Comparison of ENCODE assay signal across 1 cellular context in genomic region chrX:70169281-70169680, GRCh38.
TF ChIP-seq lines count a peak whose summit lies in the region.

No MANE protein-coding gene starts in this region.

TF ChIP-seq in GM23338, 12 proteins besides CTCF, POLR2A, EP300 and RAD21 (continued from another document):
- TF ChIP-seq ZNF462 (CRISPR knock-in tag; IDR thresholded peaks at IDR 0.05) (no peak), JUNB (IDR thresholded peaks at IDR 0.05; ENCODE audit: unreplicated experiment) (no peak), EZH2phosphoT487 (IDR thresholded peaks at IDR 0.05; ENCODE audit: unreplicated experiment) (no peak), ETS1 (IDR thresholded peaks at IDR 0.05) (no peak), NANOG (IDR thresholded peaks at IDR 0.05; ENCODE audit: borderline replicate concordance) (no peak), CREB1 (CRISPR knock-in tag; IDR thresholded peaks at IDR 0.05; ENCODE audit: low read depth) (no peak), STAT1 (IDR thresholded peaks at IDR 0.05; ENCODE audit: unreplicated experiment) (no peak), ZNF114 (CRISPR knock-in tag; IDR thresholded peaks at IDR 0.05) (no peak)
